8 cellular contexts compared by ENCODE assay signal in genomic region chr1:43978264-43978550, GRCh38. TPM values are rescaled to one million over a fixed set of nuclear protein-coding genes. Genes with fewer than 3 reads are reported as not detected.
DNase-seq lines count a peak whose midpoint lies in the region; ATAC-seq and TF ChIP-seq lines count a peak whose summit lies in the region.

No MANE protein-coding gene starts in this region.

- CTCF ChIA-PET in activated CD4-positive, alpha-beta T cell treated with anti-CD3 and anti-CD28 coated beads, Interleukin-2, amount 10 ng/mL, durations not matched to agents 7 days and 5 days (lab: Charles Lee), result interaction anchor here (1.5 kb wide), 1 partner anchor 44 kb away, joined by 4 read pairs; no protein-coding TSS in a partner anchor
- CTCF ChIA-PET in T-cell (lab: Charles Lee), result no interaction called here

- H3K4me3 Mint-ChIP-seq in activated CD4-positive, alpha-beta T cell treated with anti-CD3 and anti-CD28 coated beads, Interleukin-2, amount 10 ng/mL, durations not matched to agents 7 days and 5 days, result peak overlapping the region; percentile 74
- H3K4me3 Mint-ChIP-seq in T-cell (peak overlapping the region; percentile 73 to 88 (median 76)), glutamatergic neuron (ENCODE audit: unreplicated experiment) (peak overlapping the region; percentile 90)
- H3K4me3 Mint-ChIP-seq in stimulated activated effector memory CD8-positive, alpha-beta T cell treated with anti-CD3 and anti-CD28 coated beads, Interleukin-12 subunit alpha, Interleukin-12 subunit beta, amount 100 ng/mL, for 72 hours, result peak overlapping the region; percentile 69

- H3K4me1 Mint-ChIP-seq in activated CD4-positive, alpha-beta T cell treated with anti-CD3 and anti-CD28 coated beads, Interleukin-2, amount 10 ng/mL, durations not matched to agents 7 days and 5 days, result peaks cover 53% of the 10 kb centered on the region
- peaks cover 39 to 54% (median 51%) of the 10 kb centered on the region in 3 donors for H3K4me1 Mint-ChIP-seq in T-cell
- H3K4me1 Mint-ChIP-seq in glutamatergic neuron (ENCODE audit: low read depth, unreplicated experiment), result peaks cover 21% of the 10 kb centered on the region
- H3K4me1 Mint-ChIP-seq in stimulated activated effector memory CD8-positive, alpha-beta T cell treated with anti-CD3 and anti-CD28 coated beads, Interleukin-12 subunit alpha, Interleukin-12 subunit beta, amount 100 ng/mL, for 72 hours, result peaks cover 74% of the 10 kb centered on the region

- H3K9me3 Mint-ChIP-seq in activated CD4-positive, alpha-beta T cell treated with anti-CD3 and anti-CD28 coated beads, Interleukin-2, amount 10 ng/mL, durations not matched to agents 7 days and 5 days, result no peaks in the 10 kb centered on the region
- H3K9me3 Mint-ChIP-seq in T-cell, result no peaks in the 10 kb centered on the region
- H3K9me3 Mint-ChIP-seq in glutamatergic neuron (ENCODE audit: unreplicated experiment), result peaks cover 14% of the 10 kb centered on the region
- H3K9me3 Mint-ChIP-seq in stimulated activated effector memory CD8-positive, alpha-beta T cell treated with anti-CD3 and anti-CD28 coated beads, Interleukin-12 subunit alpha, Interleukin-12 subunit beta, amount 100 ng/mL, for 72 hours, result no peaks in the 10 kb centered on the region

- no peak for TF ChIP-seq CTCF in glutamatergic neuron (IDR thresholded peaks at IDR 0.05; ENCODE audit: partially characterized antibody, unreplicated experiment)

- DNase-seq in activated CD4-positive, alpha-beta T cell treated with anti-CD3 and anti-CD28 coated beads, Interleukin-2, amount 10 ng/mL, durations not matched to agents 7 days and 5 days, result no peak
- DNase-seq in activated CD4-positive, alpha-beta T cell treated with anti-CD3 and anti-CD28 coated beads for 4 hours, result no peak
- DNase-seq in T-cell, result no peak
- no peak for DNase-seq in glutamatergic neuron
- no peak for DNase-seq in stimulated activated effector memory CD8-positive, alpha-beta T cell treated with anti-CD3 and anti-CD28 coated beads, Interleukin-12 subunit alpha, Interleukin-12 subunit beta, amount 100 ng/mL, for 72 hours (ENCODE audit: low spot score in 2 of 2)
- DNase-seq in EL, result no peak
- no peak for DNase-seq in HCEC 1CT

- POLR2A ChIA-PET in activated CD4-positive, alpha-beta T cell treated with anti-CD3 and anti-CD28 coated beads, Interleukin-2, amount 10 ng/mL, durations not matched to agents 7 days and 5 days (lab: Charles Lee), result no interaction called here
- POLR2A ChIA-PET in T-cell (lab: Charles Lee), result no interaction called here

- H3K27me3 Mint-ChIP-seq in activated CD4-positive, alpha-beta T cell treated with anti-CD3 and anti-CD28 coated beads, Interleukin-2, amount 10 ng/mL, durations not matched to agents 7 days and 5 days, result no peaks in the 10 kb centered on the region
- H3K27me3 Mint-ChIP-seq in T-cell, result peaks cover 0 to 5% of the 10 kb centered on the region in 2 donors
- H3K27me3 Mint-ChIP-seq in glutamatergic neuron (ENCODE audit: unreplicated experiment), result peaks cover 15% of the 10 kb centered on the region

- H3K36me3 Mint-ChIP-seq in activated CD4-positive, alpha-beta T cell treated with anti-CD3 and anti-CD28 coated beads, Interleukin-2, amount 10 ng/mL, durations not matched to agents 7 days and 5 days (ENCODE audit: low read depth), result peaks cover 35% of the 10 kb centered on the region
- peaks cover 20% of the 10 kb centered on the region for H3K36me3 Mint-ChIP-seq in T-cell
- peaks cover 9% of the 10 kb centered on the region for H3K36me3 Mint-ChIP-seq in glutamatergic neuron (ENCODE audit: unreplicated experiment)
- peaks cover 33% of the 10 kb centered on the region for H3K36me3 Mint-ChIP-seq in stimulated activated effector memory CD8-positive, alpha-beta T cell treated with anti-CD3 and anti-CD28 coated beads, Interleukin-12 subunit alpha, Interleukin-12 subunit beta, amount 100 ng/mL, for 72 hours

- H3K27ac Mint-ChIP-seq in activated CD4-positive, alpha-beta T cell treated with anti-CD3 and anti-CD28 coated beads, Interleukin-2, amount 10 ng/mL, durations not matched to agents 7 days and 5 days, result no peak overlapping the region
- H3K27ac Mint-ChIP-seq in T-cell (no peak overlapping the region), glutamatergic neuron (ENCODE audit: unreplicated experiment) (no peak overlapping the region)
- peak overlapping the region; percentile 55 for H3K27ac Mint-ChIP-seq in stimulated activated effector memory CD8-positive, alpha-beta T cell treated with anti-CD3 and anti-CD28 coated beads, Interleukin-12 subunit alpha, Interleukin-12 subunit beta, amount 100 ng/mL, for 72 hours

- ATAC-seq in T-cell (replicated peaks in 1 of 4), result no peak
- no peak for ATAC-seq in stimulated activated effector memory CD8-positive, alpha-beta T cell treated with anti-CD3 and anti-CD28 coated beads, Interleukin-12 subunit alpha, Interleukin-12 subunit beta, amount 100 ng/mL, for 72 hours
- ATAC-seq in HG02623 (IDR thresholded peaks at IDR 0.05; ENCODE audit: unreplicated experiment), result no peak

RNA-seq across cellular contexts. Expression of gene B4GALT2, which starts 0.8 kb away (rescaled TPM):
- 1 to 10 TPM; 8.0 to 9.3 TPM for total RNA-seq in activated CD4-positive, alpha-beta T cell treated with anti-CD3 and anti-CD28 coated beads, Interleukin-2, amount 10 ng/mL, durations not matched to agents 7 days and 5 days
- total RNA-seq in T-cell (1 to 10 TPM; 1.2 to 5.3 (median 3.1) TPM), glutamatergic neuron (ENCODE audit: unreplicated experiment) (45.7 TPM)

RNA-seq across cellular contexts. Expression of gene ATP6V0B, which starts 3.4 kb away (rescaled TPM):
- total RNA-seq in activated CD4-positive, alpha-beta T cell treated with anti-CD3 and anti-CD28 coated beads, Interleukin-2, amount 10 ng/mL, durations not matched to agents 7 days and 5 days, result 100 to 1,000 TPM in 1 of 2 experiments, 10 to 100 TPM in 1; 90.1 to 112 TPM
- total RNA-seq in T-cell (10 to 100 TPM; 57.5 to 88.6 (median 69.5) TPM), glutamatergic neuron (ENCODE audit: unreplicated experiment) (208 TPM)

RNA-seq across cellular contexts. Expression of gene DPH2, which starts 8.4 kb away (rescaled TPM):
- 10 to 100 TPM; 28.0 to 30.0 TPM for total RNA-seq in activated CD4-positive, alpha-beta T cell treated with anti-CD3 and anti-CD28 coated beads, Interleukin-2, amount 10 ng/mL, durations not matched to agents 7 days and 5 days
- total RNA-seq in T-cell, result 10 to 100 TPM; 22.1 to 46.6 (median 41.8) TPM
- total RNA-seq in glutamatergic neuron (ENCODE audit: unreplicated experiment), result 25.3 TPM

RNA-seq across cellular contexts. Expression of gene CCDC24, which starts 13.2 kb away (rescaled TPM):
- total RNA-seq in activated CD4-positive, alpha-beta T cell treated with anti-CD3 and anti-CD28 coated beads, Interleukin-2, amount 10 ng/mL, durations not matched to agents 7 days and 5 days, result 1 to 10 TPM in 1 of 2 experiments, under 1 TPM in 1; 0.71 to 1.3 TPM
- total RNA-seq in T-cell, result 1 to 10 TPM in 3 of 5 donors, under 1 TPM in 2; 0.50 to 4.3 (median 1.7) TPM
- 6.3 TPM for total RNA-seq in glutamatergic neuron (ENCODE audit: unreplicated experiment)

RNA-seq across cellular contexts. Expression of gene IPO13, which starts 31.5 kb away (rescaled TPM):
- total RNA-seq in activated CD4-positive, alpha-beta T cell treated with anti-CD3 and anti-CD28 coated beads, Interleukin-2, amount 10 ng/mL, durations not matched to agents 7 days and 5 days, result 10 to 100 TPM; 22.0 to 27.2 TPM
- 10 to 100 TPM; 15.3 to 24.3 (median 22.1) TPM for total RNA-seq in T-cell
- 53.2 TPM for total RNA-seq in glutamatergic neuron (ENCODE audit: unreplicated experiment)
